In the genomic region with DNA sequence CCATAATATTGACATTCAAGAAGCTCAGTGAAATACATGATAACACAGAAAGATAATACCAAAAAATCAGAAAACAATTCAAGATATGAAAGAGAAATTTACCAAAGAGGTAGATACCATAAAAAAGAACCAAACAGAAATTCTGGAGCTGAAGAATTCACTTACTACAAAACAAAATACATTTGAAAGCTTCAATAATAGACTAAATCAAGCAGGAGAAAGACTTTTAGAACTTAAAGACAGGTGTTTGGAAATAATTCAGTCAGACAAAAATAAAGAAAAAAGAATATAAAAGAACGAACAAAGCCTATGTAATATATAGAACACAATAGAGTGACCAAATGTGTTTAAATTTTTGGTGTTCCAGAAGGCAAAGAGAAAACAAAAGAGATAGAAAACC, we compare ENCODE assay signal across 6 cellular contexts.
"Had no signal": no experiment of that assay in that cellular context is flagged by ENCODE, and none has a peak within 500 bp of the region (broad histone marks: within the 10 kb centered on the region; RNA-seq: fewer than 3 reads in every experiment).

No MANE protein-coding gene starts in this region.

- FAIRE-seq: HepG2, HTR-8/SVneo had no signal

- DNase-seq: IMR-90, KBM-7, KG1 had no signal

- H3K27ac ChIP-seq: HL-60 had no signal

- ATAC-seq: HepG2 had no signal
